ENCODE assay signal across 8 cellular contexts in the genomic region with DNA sequence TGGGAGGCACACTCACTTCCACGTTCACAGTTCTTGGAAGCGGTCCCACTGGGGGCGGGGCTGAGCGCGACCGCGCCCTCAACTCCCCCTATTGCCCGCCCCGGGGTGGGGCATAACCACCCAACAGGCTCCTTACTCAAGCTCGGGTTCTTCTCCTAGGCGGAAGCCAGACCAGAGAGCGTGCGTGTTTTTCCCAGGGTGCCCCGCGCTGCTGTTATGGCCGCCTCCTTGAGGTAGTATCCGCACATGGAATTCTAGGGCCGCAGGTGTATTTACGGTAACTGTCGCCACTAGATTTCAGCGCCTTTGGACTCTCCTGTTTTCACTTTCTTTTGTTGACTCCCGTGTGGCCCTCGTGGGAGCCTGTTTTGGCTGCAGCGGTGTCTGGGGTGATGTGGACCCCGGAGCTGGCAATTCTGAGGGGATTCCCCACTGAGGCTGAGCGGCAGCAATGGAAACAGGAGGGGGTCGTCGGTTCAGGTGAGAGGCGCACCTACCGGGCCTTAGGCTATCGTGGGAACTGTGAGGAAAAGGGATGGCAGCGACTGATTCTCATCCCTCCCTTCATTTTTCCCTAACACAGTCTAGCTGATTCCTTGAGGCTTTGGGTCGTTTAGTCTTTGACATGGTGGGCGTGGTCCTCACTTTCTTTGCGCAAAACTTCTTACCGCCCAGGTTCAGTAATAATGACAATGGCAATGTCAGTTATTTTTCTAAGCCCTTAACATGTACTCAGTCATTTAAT. TPM values are rescaled to one million over a fixed set of nuclear protein-coding genes. Genes with fewer than 3 reads are reported as not detected.
DNase-seq lines count a peak whose midpoint lies in the region; ATAC-seq and TF ChIP-seq lines count a peak whose summit lies in the region.

Gene TTC27, plus strand, starts transcription at position 150 of the 745 bp plus-strand sequence. Its CDS starts 243 bp downstream, at position 393.

- no peaks in the 10 kb centered on the region for H3K27me3 ChIP-seq in BJ (ENCODE audit: control insufficient read depth, insufficient read depth, low read length)

- peak; percentile 99 for ATAC-seq in GM19324 (IDR thresholded peaks at IDR 0.05; ENCODE audit: low FRiP score, unreplicated experiment)
- peak; percentile 99 for ATAC-seq in HG03469 (IDR thresholded peaks at IDR 0.05; ENCODE audit: unreplicated experiment)

- 0 out of 2 replicates have a peak, but pooled peaks cover 1% of the 10 kb centered on the region for H3K36me3 ChIP-seq in BJ (ENCODE audit: control insufficient read depth, insufficient read depth, low read length)

- DNase-seq in BJ (ENCODE audit: low read depth) = peak; percentile 75
- peak; percentile 89 for DNase-seq in NCI-H526 treated with DMSO at 0.1 percent for 48 hours (lab: John Stamatoyannopoulos, UW)
- DNase-seq in activated CD4-positive, alpha-beta T cell treated with anti-CD3 and anti-CD28 coated beads, Interleukin-2, amount 10 ng/mL, durations not matched to agents 24 days and 14 days = peak; percentile 99
- peak; percentile 97 for DNase-seq in dedifferentiated amniotic fluid mesenchymal stem cell (ENCODE audit: extremely low spot score)
- DNase-seq in left kidney (ENCODE audit: low read depth, low spot score) = peak; percentile 98
- peak; percentile 94 for DNase-seq in stimulated activated CD4-positive, alpha-beta T cell treated with anti-CD3 and anti-CD28 coated beads, Interleukin-2, amount 100 ng/mL, for 4 hours (ENCODE audit: low read depth)

- H3K36me3 Mint-ChIP-seq in activated CD4-positive, alpha-beta T cell treated with anti-CD3 and anti-CD28 coated beads, Interleukin-2, amount 10 ng/mL, durations not matched to agents 24 days and 14 days (ENCODE audit: low read depth) = peaks cover 35% of the 10 kb centered on the region

- peaks cover 24% of the 10 kb centered on the region for H3K4me1 Mint-ChIP-seq in activated CD4-positive, alpha-beta T cell treated with anti-CD3 and anti-CD28 coated beads, Interleukin-2, amount 10 ng/mL, durations not matched to agents 24 days and 14 days

- TF ChIP-seq CTCF in BJ (IDR thresholded peaks at IDR 0.05; ENCODE audit: insufficient read depth, low read depth, low read length) = no peak

- peak within 1 kb of the TSS; percentile 86 for H3K4me3 Mint-ChIP-seq in activated CD4-positive, alpha-beta T cell treated with anti-CD3 and anti-CD28 coated beads, Interleukin-2, amount 10 ng/mL, durations not matched to agents 24 days and 14 days

- H3K27ac Mint-ChIP-seq in activated CD4-positive, alpha-beta T cell treated with anti-CD3 and anti-CD28 coated beads, Interleukin-2, amount 10 ng/mL, durations not matched to agents 24 days and 14 days = peak within 1 kb of the TSS; percentile 91

- CTCF ChIA-PET in BJ (lab: Yijun Ruan, JAX) = interaction anchor here (1.0 kb wide), 1 partner anchor 14 kb away, joined by 3 read pairs; no protein-coding TSS in a partner anchor

- POLR2A ChIA-PET in BJ (lab: Charles Lee) = no interaction called here

- H3K9me3 Mint-ChIP-seq in activated CD4-positive, alpha-beta T cell treated with anti-CD3 and anti-CD28 coated beads, Interleukin-2, amount 10 ng/mL, durations not matched to agents 24 days and 14 days = no peaks in the 10 kb centered on the region

- peak within 1 kb of the TSS; percentile 98 for H3K4me3 ChIP-seq in BJ (ENCODE audit: low read depth, low read length)

- no peaks in the 10 kb centered on the region for H3K27me3 Mint-ChIP-seq in activated CD4-positive, alpha-beta T cell treated with anti-CD3 and anti-CD28 coated beads, Interleukin-2, amount 10 ng/mL, durations not matched to agents 24 days and 14 days

- intact Hi-C loops in activated CD4-positive, alpha-beta T cell treated with anti-CD3 and anti-CD28 coated beads, Interleukin-2, amount 10 ng/mL, durations not matched to agents 24 days and 14 days (cut with micrococcal nuclease) = loop anchor here (1.0 to 5.0 kb wide), 3 partner anchors 36 to 318 kb away; partner anchors contain the start of gene LTBP1

RNA-seq across cellular contexts. Expression of gene TTC27, which starts in this region (rescaled TPM):
- 10.4 and 17.6 TPM in 2 replicates for polyA plus RNA-seq in BJ (2011; rRNA removed)
- polyA minus RNA-seq in BJ (2011; rRNA and poly(A)+ RNA removed) = 14.0 and 15.9 TPM in 2 replicates
- 40.8 and 46.8 TPM in 2 replicates for total RNA-seq in activated CD4-positive, alpha-beta T cell treated with anti-CD3 and anti-CD28 coated beads, Interleukin-2, amount 10 ng/mL, durations not matched to agents 24 days and 14 days

Comparison
In these comparisons a context has a peak if more than half of its experiments do, and no peak if none do; other contexts are left out.
1. Peak in every context shown above with its lines: DNase-seq, ATAC-seq and H3K4me3 ChIP-seq.